1 cellular context compared by ENCODE assay signal in the genomic region with DNA sequence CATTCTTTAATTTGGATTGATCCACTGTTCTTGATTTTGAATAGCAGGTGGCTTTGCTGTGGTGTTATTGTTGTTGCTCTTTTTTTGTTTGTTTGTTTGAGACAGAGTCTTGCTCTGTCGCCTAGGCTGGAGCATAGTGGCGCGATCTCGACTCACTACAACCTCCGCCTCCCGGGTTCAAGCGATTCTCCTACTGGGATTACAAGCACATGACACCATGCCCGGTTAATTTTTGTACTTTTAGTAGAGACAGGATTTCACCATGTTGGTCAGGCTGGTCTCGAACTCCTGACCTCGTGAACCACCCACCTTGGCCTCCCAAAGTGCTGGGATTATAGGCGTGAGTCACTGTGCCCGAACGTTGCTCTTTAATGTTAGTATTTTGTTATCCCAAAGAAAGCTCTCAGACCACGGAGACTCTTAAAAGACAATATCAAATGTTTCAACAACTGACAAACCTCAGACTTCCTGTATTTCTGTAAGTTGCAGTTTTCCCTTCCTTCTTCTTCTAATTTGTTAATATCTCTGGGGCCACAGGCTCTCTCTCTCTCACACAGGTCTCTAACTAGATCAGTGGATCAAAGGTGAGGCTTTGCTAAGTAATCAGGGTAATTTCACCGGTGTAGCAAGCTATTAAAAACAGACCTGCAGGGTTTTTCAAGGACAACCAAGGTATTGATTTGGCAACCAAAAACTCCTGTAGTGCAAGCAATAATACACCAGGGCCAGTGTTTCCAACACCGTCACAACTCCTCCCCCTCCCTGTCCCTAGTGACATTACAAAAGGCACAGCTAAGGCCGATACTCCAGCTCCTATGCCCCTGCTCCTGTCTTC.
TF ChIP-seq lines count a peak whose summit lies in the region.

No MANE protein-coding gene starts in this region.

TF ChIP-seq in K562, 482 proteins besides CTCF, POLR2A, EP300 and RAD21 (continued from another document):
- TF ChIP-seq NRF1 (conservative IDR thresholded peaks at IDR 0.05 in 1 of 2, IDR thresholded peaks at IDR 0.05 in 1 of 2): peak in 1 of 2 experiments; percentile 12; a peak in 1 of 4 replicates
- TF ChIP-seq RBM39 (optimal IDR thresholded peaks at IDR 0.05; ENCODE audit: low read depth, low read length): no peak
- TF ChIP-seq ETV1 (tag; conservative IDR thresholded peaks at IDR 0.05; ENCODE audit: low read depth): peak; percentile 61
- peak; percentile 20; the same call in 1 of the 2 replicates for TF ChIP-seq HES1 (IDR thresholded peaks at IDR 0.05; ENCODE audit: low read depth)
- peak; percentile 71 for TF ChIP-seq CEBPB (tag; IDR thresholded peaks at IDR 0.05)
- no peak for TF ChIP-seq DLX4 (CRISPR knock-in tag; IDR thresholded peaks at IDR 0.05)
- TF ChIP-seq MIER1 (IDR thresholded peaks at IDR 0.05; ENCODE audit: low read depth): 0 out of 2 replicates have a peak, but pooled peaks have one; percentile 21
- 0 out of 2 replicates have a peak, but pooled peaks have one; percentile 51 for TF ChIP-seq DNMT1 (IDR thresholded peaks at IDR 0.05)
- TF ChIP-seq SNRNP70 (optimal IDR thresholded peaks at IDR 0.05; ENCODE audit: low read depth, low read length): no peak
- TF ChIP-seq ZNF347 (CRISPR knock-in tag; IDR thresholded peaks at IDR 0.05; ENCODE audit: low read depth): no peak
- peak; percentile 56 for TF ChIP-seq JUND (IDR thresholded peaks at IDR 0.05; ENCODE audit: borderline replicate concordance, low read depth, low read length)
- no peak; the same call in 2 of the 3 replicates for TF ChIP-seq JUND (tag; IDR thresholded peaks at IDR 0.05; ENCODE audit: borderline replicate concordance, low read depth, low read length)
- 0 out of 2 replicates have a peak, but pooled peaks have one; percentile 68 for TF ChIP-seq ZNF311 (CRISPR knock-in tag; IDR thresholded peaks at IDR 0.05)
- TF ChIP-seq EGR1 (conservative IDR thresholded peaks at IDR 0.05): peak; percentile 31; the same call in 1 of the 2 replicates
- peak; percentile 86 for TF ChIP-seq EWSR1 (IDR thresholded peaks at IDR 0.05; ENCODE audit: borderline replicate concordance, low read depth, partially characterized antibody)
- TF ChIP-seq MEF2D (tag; conservative IDR thresholded peaks at IDR 0.05; ENCODE audit: low read depth): 0 out of 2 replicates have a peak, but pooled peaks have one; percentile 46
- TF ChIP-seq SPI1 (IDR thresholded peaks at IDR 0.05; ENCODE audit: borderline replicate concordance, low read depth, low read length): peak; percentile 72; the same call in 1 of the 2 replicates
- peak; percentile 33 for TF ChIP-seq DPF2 (IDR thresholded peaks at IDR 0.05)
- TF ChIP-seq ATF1 (CRISPR knock-in tag; IDR thresholded peaks at IDR 0.05): no peak
- peak; percentile 82 for TF ChIP-seq ATF1 (tag; IDR thresholded peaks at IDR 0.05)
- peak; percentile 15; the same call in 1 of the 2 replicates for TF ChIP-seq SP1 (CRISPR knock-in tag; IDR thresholded peaks at IDR 0.05)
- TF ChIP-seq PRDM10 (IDR thresholded peaks at IDR 0.05; ENCODE audit: partially characterized antibody): peak; percentile 11
- TF ChIP-seq GABPA (tag; conservative IDR thresholded peaks at IDR 0.05; ENCODE audit: low read depth): peak; percentile 44
- TF ChIP-seq FOXK1 (CRISPR knock-in tag; IDR thresholded peaks at IDR 0.05; ENCODE audit: borderline replicate concordance): 0 out of 2 replicates have a peak, but pooled peaks have one; percentile 23
- TF ChIP-seq, protein P1, sequence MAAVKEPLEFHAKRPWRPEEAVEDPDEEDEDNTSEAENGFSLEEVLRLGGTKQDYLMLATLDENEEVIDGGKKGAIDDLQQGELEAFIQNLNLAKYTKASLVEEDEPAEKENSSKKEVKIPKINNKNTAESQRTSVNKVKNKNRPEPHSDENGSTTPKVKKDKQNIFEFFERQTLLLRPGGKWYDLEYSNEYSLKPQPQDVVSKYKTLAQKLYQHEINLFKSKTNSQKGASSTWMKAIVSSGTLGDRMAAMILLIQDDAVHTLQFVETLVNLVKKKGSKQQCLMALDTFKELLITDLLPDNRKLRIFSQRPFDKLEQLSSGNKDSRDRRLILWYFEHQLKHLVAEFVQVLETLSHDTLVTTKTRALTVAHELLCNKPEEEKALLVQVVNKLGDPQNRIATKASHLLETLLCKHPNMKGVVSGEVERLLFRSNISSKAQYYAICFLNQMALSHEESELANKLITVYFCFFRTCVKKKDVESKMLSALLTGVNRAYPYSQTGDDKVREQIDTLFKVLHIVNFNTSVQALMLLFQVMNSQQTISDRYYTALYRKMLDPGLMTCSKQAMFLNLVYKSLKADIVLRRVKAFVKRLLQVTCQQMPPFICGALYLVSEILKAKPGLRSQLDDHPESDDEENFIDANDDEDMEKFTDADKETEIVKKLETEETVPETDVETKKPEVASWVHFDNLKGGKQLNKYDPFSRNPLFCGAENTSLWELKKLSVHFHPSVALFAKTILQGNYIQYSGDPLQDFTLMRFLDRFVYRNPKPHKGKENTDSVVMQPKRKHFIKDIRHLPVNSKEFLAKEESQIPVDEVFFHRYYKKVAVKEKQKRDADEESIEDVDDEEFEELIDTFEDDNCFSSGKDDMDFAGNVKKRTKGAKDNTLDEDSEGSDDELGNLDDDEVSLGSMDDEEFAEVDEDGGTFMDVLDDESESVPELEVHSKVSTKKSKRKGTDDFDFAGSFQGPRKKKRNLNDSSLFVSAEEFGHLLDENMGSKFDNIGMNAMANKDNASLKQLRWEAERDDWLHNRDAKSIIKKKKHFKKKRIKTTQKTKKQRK (IDR thresholded peaks at IDR 0.05; ENCODE audit: borderline replicate concordance, low read depth, low read length): no peak
- peak; percentile 41; the same call in 1 of the 2 replicates for TF ChIP-seq SMARCA5 (IDR thresholded peaks at IDR 0.05)
- TF ChIP-seq SOX6 (IDR thresholded peaks at IDR 0.05): 0 out of 2 replicates have a peak, but pooled peaks have one; percentile 8
- TF ChIP-seq ZNF589 (CRISPR knock-in tag; IDR thresholded peaks at IDR 0.05; ENCODE audit: low read depth): peak; percentile 27; the same call in 1 of the 2 replicates
- no peak for TF ChIP-seq ZZZ3 (IDR thresholded peaks at IDR 0.05)
- TF ChIP-seq, protein P2, sequence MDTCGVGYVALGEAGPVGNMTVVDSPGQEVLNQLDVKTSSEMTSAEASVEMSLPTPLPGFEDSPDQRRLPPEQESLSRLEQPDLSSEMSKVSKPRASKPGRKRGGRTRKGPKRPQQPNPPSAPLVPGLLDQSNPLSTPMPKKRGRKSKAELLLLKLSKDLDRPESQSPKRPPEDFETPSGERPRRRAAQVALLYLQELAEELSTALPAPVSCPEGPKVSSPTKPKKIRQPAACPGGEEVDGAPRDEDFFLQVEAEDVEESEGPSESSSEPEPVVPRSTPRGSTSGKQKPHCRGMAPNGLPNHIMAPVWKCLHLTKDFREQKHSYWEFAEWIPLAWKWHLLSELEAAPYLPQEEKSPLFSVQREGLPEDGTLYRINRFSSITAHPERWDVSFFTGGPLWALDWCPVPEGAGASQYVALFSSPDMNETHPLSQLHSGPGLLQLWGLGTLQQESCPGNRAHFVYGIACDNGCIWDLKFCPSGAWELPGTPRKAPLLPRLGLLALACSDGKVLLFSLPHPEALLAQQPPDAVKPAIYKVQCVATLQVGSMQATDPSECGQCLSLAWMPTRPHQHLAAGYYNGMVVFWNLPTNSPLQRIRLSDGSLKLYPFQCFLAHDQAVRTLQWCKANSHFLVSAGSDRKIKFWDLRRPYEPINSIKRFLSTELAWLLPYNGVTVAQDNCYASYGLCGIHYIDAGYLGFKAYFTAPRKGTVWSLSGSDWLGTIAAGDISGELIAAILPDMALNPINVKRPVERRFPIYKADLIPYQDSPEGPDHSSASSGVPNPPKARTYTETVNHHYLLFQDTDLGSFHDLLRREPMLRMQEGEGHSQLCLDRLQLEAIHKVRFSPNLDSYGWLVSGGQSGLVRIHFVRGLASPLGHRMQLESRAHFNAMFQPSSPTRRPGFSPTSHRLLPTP (IDR thresholded peaks at IDR 0.05; ENCODE audit: borderline replicate concordance, extremely low read depth, insufficient read length): peak; percentile 58
- TF ChIP-seq, protein P3, sequence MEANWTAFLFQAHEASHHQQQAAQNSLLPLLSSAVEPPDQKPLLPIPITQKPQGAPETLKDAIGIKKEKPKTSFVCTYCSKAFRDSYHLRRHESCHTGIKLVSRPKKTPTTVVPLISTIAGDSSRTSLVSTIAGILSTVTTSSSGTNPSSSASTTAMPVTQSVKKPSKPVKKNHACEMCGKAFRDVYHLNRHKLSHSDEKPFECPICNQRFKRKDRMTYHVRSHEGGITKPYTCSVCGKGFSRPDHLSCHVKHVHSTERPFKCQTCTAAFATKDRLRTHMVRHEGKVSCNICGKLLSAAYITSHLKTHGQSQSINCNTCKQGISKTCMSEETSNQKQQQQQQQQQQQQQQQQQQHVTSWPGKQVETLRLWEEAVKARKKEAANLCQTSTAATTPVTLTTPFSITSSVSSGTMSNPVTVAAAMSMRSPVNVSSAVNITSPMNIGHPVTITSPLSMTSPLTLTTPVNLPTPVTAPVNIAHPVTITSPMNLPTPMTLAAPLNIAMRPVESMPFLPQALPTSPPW (CRISPR knock-in tag; IDR thresholded peaks at IDR 0.05): peak; percentile 56
- peak; percentile 49 for TF ChIP-seq EP400 (IDR thresholded peaks at IDR 0.05)
- TF ChIP-seq KDM4B (IDR thresholded peaks at IDR 0.05; ENCODE audit: borderline replicate concordance in 2 of 2, low read depth in 1 of 2): no peak
- no peak for TF ChIP-seq KLF10 (CRISPR knock-in tag; IDR thresholded peaks at IDR 0.05)
- 0 out of 2 replicates have a peak, but pooled peaks have one; percentile 2 for TF ChIP-seq MAFF (IDR thresholded peaks at IDR 0.05; ENCODE audit: low read length)
- TF ChIP-seq HLTF (IDR thresholded peaks at IDR 0.05): 0 out of 2 replicates have a peak, but pooled peaks have one; percentile 15
- TF ChIP-seq L3MBTL2 (IDR thresholded peaks at IDR 0.05): peak; percentile 9; the same call in 1 of the 2 replicates
- peak; percentile 67; the same call in 1 of the 2 replicates for TF ChIP-seq RNF2 (IDR thresholded peaks at IDR 0.05)
- TF ChIP-seq ELF4 (CRISPR knock-in tag; IDR thresholded peaks at IDR 0.05): 0 out of 2 replicates have a peak, but pooled peaks have one; percentile 33
- no peak for TF ChIP-seq ARHGAP35 (IDR thresholded peaks at IDR 0.05; ENCODE audit: partially characterized antibody)
- no peak for TF ChIP-seq CBX5 (IDR thresholded peaks at IDR 0.05; ENCODE audit: borderline replicate concordance, low read depth)
- TF ChIP-seq CEBPG (CRISPR knock-in tag; IDR thresholded peaks at IDR 0.05): peak; percentile 65; the same call in 1 of the 2 replicates
- peak; percentile 46 to 72 for TF ChIP-seq CEBPG (tag; conservative IDR thresholded peaks at IDR 0.05 in 1 of 2, IDR thresholded peaks at IDR 0.05 in 1 of 2)
